Comparison of ENCODE assay signal across 15 cellular contexts in genomic region chr12:14560904-14561574, GRCh38. TPM values are rescaled to one million over a fixed set of nuclear protein-coding genes. Genes with fewer than 3 reads are reported as not detected.
A peak's percentile ranks its signal among the peaks of the same experiment; 100 is the strongest.
DNase-seq lines count a peak whose midpoint lies in the region; ATAC-seq, FAIRE-seq and TF ChIP-seq lines count a peak whose summit lies in the region.
"Had no signal": no experiment of that assay in that cellular context is flagged by ENCODE, and none has a peak within 500 bp of the region (broad histone marks: within the 10 kb centered on the region; RNA-seq: fewer than 3 reads in every experiment).

No MANE protein-coding gene starts in this region.

- TF ChIP-seq RAD21 in liver (IDR thresholded peaks at IDR 0.05) (no peak), HepG2 (CRISPR knock-in tag; IDR thresholded peaks at IDR 0.05) (no peak)

- no peak for FAIRE-seq in HepG2 (lab: Jason Lieb, UNC)

- no peaks in the 10 kb centered on the region for H4K20me1 ChIP-seq in HepG2 (ENCODE audit: insufficient read depth, low read length)

- H3K9me3 ChIP-seq in liver (ENCODE audit: control insufficient read depth in 4 of 4, low read length in 3 of 4), result no peaks in the 10 kb centered on the region
- H3K9me3 ChIP-seq in HepG2 (ENCODE audit: low read length), result no peaks in the 10 kb centered on the region
- H3K9me3 ChIP-seq in mucosa of descending colon, result no peaks in the 10 kb centered on the region
- H3K9me3 ChIP-seq: HAP-1, SJSA1 had no signal

- DNase-seq in HepG2 (ENCODE audit: low spot score) (no peak), mucosa of descending colon (no peak), RWPE1 (ENCODE audit: low spot score) (no peak), GM19238 (ENCODE audit: insufficient read length, low spot score) (no peak), DMS153 (lab: John Stamatoyannopoulos, UW) (no peak)
- DNase-seq: Karpas-422, NCI-H1417, NCI-H2029, NCI-H510A treated with DMSO at 0.1 percent for 48 hours had no signal

- in situ Hi-C loops in HepG2 (cut with HindIII; ENCODE audit: extremely low pct_ligation_motif_present, low pct_unique_long_range_greater_than_20kb), result no loop called here

- BruUV-seq in HepG2 (replicated peaks; lab: Mats Ljungman, UMichigan), result no TSS peak

- ATAC-seq in HepG2 (no peak), mucosa of descending colon (peak; percentile 76), HG03045 (IDR thresholded peaks at IDR 0.05; ENCODE audit: unreplicated experiment) (no peak)

- H3K9me3 Mint-ChIP-seq in dendritic cell treated with granulocyte-macrophage colony-stimulating factor and Interleukin-4, amounts not matched to agents 40 ng/mL and 50 ng/mL, for 4 days, result no peaks in the 10 kb centered on the region

- peak overlapping the region; percentile 90 for H3K27ac Mint-ChIP-seq in dendritic cell treated with granulocyte-macrophage colony-stimulating factor and Interleukin-4, amounts not matched to agents 40 ng/mL and 50 ng/mL, for 4 days

- H3K9ac ChIP-seq in liver (ENCODE audit: low read depth in 1 of 2, low read length in 2 of 2) (no peak overlapping the region), HepG2 (ENCODE audit: insufficient read depth, low read depth, low read length) (no peak overlapping the region)

- peaks cover 4 to 11% (median 7%) of the 10 kb centered on the region in 4 donors for H3K4me1 ChIP-seq in liver (ENCODE audit: control insufficient read depth in 4 of 4, insufficient read depth in 4 of 4, low read length in 3 of 4)
- H3K4me1 ChIP-seq in HepG2 (ENCODE audit: insufficient read depth, low read length), result no peaks in the 10 kb centered on the region
- peaks cover 19% of the 10 kb centered on the region for H3K4me1 ChIP-seq in mucosa of descending colon (ENCODE audit: low read depth)
- H3K4me1 ChIP-seq: HAP-1, SJSA1 had no signal

- H3K36me3 ChIP-seq in liver (ENCODE audit: control insufficient read depth in 4 of 4, insufficient read depth in 3 of 4, low read depth in 1 of 4, low read length in 3 of 4) (no peaks in the 10 kb centered on the region), HepG2 (replicated peaks in 1 of 2; ENCODE audit: control insufficient read depth in 1 of 2, insufficient read depth in 2 of 2, low read length in 2 of 2) (no peaks in the 10 kb centered on the region), mucosa of descending colon (ENCODE audit: low read depth) (no peaks in the 10 kb centered on the region)
- H3K36me3 ChIP-seq: HAP-1, SJSA1 had no signal

- CTCF ChIA-PET in HepG2 (lab: Yijun Ruan, JAX; ENCODE audit: low intra/inter-chr PET ratio, low total read pairs) (no interaction called here), RWPE1 (lab: Yijun Ruan, JAX) (interaction anchor here (0.6 kb wide), 1 partner anchor 18 kb away, joined by 4 read pairs; no protein-coding TSS in a partner anchor)

- H3K27ac ChIP-seq in liver (ENCODE audit: low read depth in 1 of 2, low read length in 2 of 2) (peak overlapping the region in 1 of 2 donors; percentile 32), HepG2 (ENCODE audit: extremely low read length, insufficient read depth, low read length) (no peak overlapping the region), RWPE1 (no peak overlapping the region)
- H3K27ac ChIP-seq: SJSA1 had no signal

- H3K27me3 ChIP-seq in liver (ENCODE audit: control insufficient read depth in 4 of 4, insufficient read depth in 4 of 4, low read length in 3 of 4) (no peaks in the 10 kb centered on the region), HepG2 (ENCODE audit: control insufficient read depth in 1 of 2, insufficient read depth in 2 of 2, low read length in 2 of 2) (no peaks in the 10 kb centered on the region)
- H3K27me3 ChIP-seq: SJSA1 had no signal

- no peak overlapping the region for H3K4me2 ChIP-seq in HepG2 (ENCODE audit: low read depth, low read length)

- intact Hi-C loops in HepG2 (cut with micrococcal nuclease; ENCODE audit: unreplicated experiment) (no loop called here), mucosa of descending colon (cut with DNase I, micrococcal nuclease) (no loop called here)
- intact Hi-C loops in dendritic cell treated with granulocyte-macrophage colony-stimulating factor and Interleukin-4, amounts not matched to agents 40 ng/mL and 50 ng/mL, for 4 days (cut with micrococcal nuclease), result no loop called here

- H3K4me3 Mint-ChIP-seq in dendritic cell treated with granulocyte-macrophage colony-stimulating factor and Interleukin-4, amounts not matched to agents 40 ng/mL and 50 ng/mL, for 4 days, result no peak overlapping the region

- H3K4me1 Mint-ChIP-seq in dendritic cell treated with granulocyte-macrophage colony-stimulating factor and Interleukin-4, amounts not matched to agents 40 ng/mL and 50 ng/mL, for 4 days (ENCODE audit: low read depth), result peaks cover 59% of the 10 kb centered on the region

- TF ChIP-seq POLR2A in HepG2 (IDR thresholded peaks at IDR 0.05; ENCODE audit: insufficient read depth in 1 of 2, low read depth in 2 of 2, low read length in 2 of 2), result no peak

- POLR2A ChIA-PET in HepG2 (lab: Yijun Ruan, JAX), result no interaction called here
- POLR2A ChIA-PET in RWPE1 (lab: Yijun Ruan, JAX; ENCODE audit: low non-redundant PET), result no interaction called here

- H3K27me3 Mint-ChIP-seq in dendritic cell treated with granulocyte-macrophage colony-stimulating factor and Interleukin-4, amounts not matched to agents 40 ng/mL and 50 ng/mL, for 4 days, result no peaks in the 10 kb centered on the region

- H3K79me2 ChIP-seq in HepG2 (ENCODE audit: insufficient read depth, low read length), result no peaks in the 10 kb centered on the region

- H3K4me3 ChIP-seq in liver (ENCODE audit: low read depth in 1 of 3, low read length in 3 of 3) (no peak overlapping the region), HepG2 (replicated peaks in 1 of 3; ENCODE audit: insufficient read depth in 1 of 3, low read depth in 2 of 3, low read length in 3 of 3) (no peak overlapping the region), mucosa of descending colon (no peak overlapping the region)
- H3K4me3 ChIP-seq: HAP-1, SJSA1 had no signal

- H2AFZ ChIP-seq in HepG2 (ENCODE audit: low read length), result no peak overlapping the region

- WGBS in liver, result 46% methylated on average over 6 of the region's 6 CpGs
- 37% methylated on average over 6 of the region's 6 CpGs for WGBS in HepG2 (ENCODE audit: low lambda C conversion rate)

- peaks cover 37% of the 10 kb centered on the region for H3K36me3 Mint-ChIP-seq in dendritic cell treated with granulocyte-macrophage colony-stimulating factor and Interleukin-4, amounts not matched to agents 40 ng/mL and 50 ng/mL, for 4 days (ENCODE audit: low read depth)

- TF ChIP-seq EP300 in HepG2 (IDR thresholded peaks at IDR 0.05; ENCODE audit: low read depth in 2 of 2, low read length in 2 of 2), result no peak
- no peak for TF ChIP-seq EP300 in HepG2 (CRISPR knock-in tag; IDR thresholded peaks at IDR 0.05; ENCODE audit: borderline replicate concordance)

- TF ChIP-seq CTCF in liver (IDR thresholded peaks at IDR 0.05; ENCODE audit: low read depth, low read length, missing input control) (no peak), HepG2 (CRISPR knock-in tag; IDR thresholded peaks at IDR 0.05) (no peak), mucosa of descending colon (IDR thresholded peaks at IDR 0.05) (no peak), RWPE1 (conservative IDR thresholded peaks at IDR 0.05; ENCODE audit: low read depth) (no peak)

TF ChIP-seq in liver, 16 proteins besides CTCF, POLR2A, EP300 and RAD21 (continues in another document):
- TF ChIP-seq HNF4G (IDR thresholded peaks at IDR 0.05), result no peak
- TF ChIP-seq GABPA (IDR thresholded peaks at IDR 0.05 in 1 of 2, conservative IDR thresholded peaks at IDR 0.05 in 1 of 2), result no peak
- TF ChIP-seq RXRA (IDR thresholded peaks at IDR 0.05), result peak in 1 of 2 donors; percentile 53
- TF ChIP-seq FOXA2 (IDR thresholded peaks at IDR 0.05), result peak; percentile 13
- TF ChIP-seq YY1 (IDR thresholded peaks at IDR 0.05), result peak; percentile 45

TF ChIP-seq in HepG2, 621 proteins besides CTCF, POLR2A, EP300 and RAD21 (continues in another document):
- TF ChIP-seq ZNF367 (CRISPR knock-in tag; IDR thresholded peaks at IDR 0.05; ENCODE audit: borderline replicate concordance) (no peak), MED13 (CRISPR knock-in tag; IDR thresholded peaks at IDR 0.05) (no peak), ZNF441 (CRISPR knock-in tag; IDR thresholded peaks at IDR 0.05; ENCODE audit: borderline replicate concordance) (no peak)

RNA-seq across cellular contexts. Expression of gene PLBD1, which starts 6.6 kb away (rescaled TPM):
- 1 to 10 TPM; 3.8 to 7.5 TPM for total RNA-seq in liver
- 1 to 10 TPM; 1.4 to 4.5 TPM for polyA plus RNA-seq in liver
- total RNA-seq in HepG2 (2016; rRNA removed; fragmentation: Illumina TruSeq; extraction: Trizol), result not detected in 2 replicates
- not detected in 2 replicates for total RNA-seq in HepG2 (2016; cell fraction: cytosol; rRNA removed; fragmentation: Illumina TruSeq; extraction: Trizol; ENCODE audit: low read depth)
- not detected in 2 replicates for total RNA-seq in HepG2 (2016; cell fraction: insoluble cytoplasmic fraction; rRNA removed; fragmentation: Illumina TruSeq; extraction: Trizol)
- not detected in 2 replicates for total RNA-seq in HepG2 (2016; cell fraction: membrane; rRNA removed; fragmentation: Illumina TruSeq; extraction: Trizol)
- total RNA-seq in HepG2 (2016; cell fraction: nucleus; rRNA removed; fragmentation: Illumina TruSeq; extraction: Trizol), result not detected in 2 replicates
- polyA plus RNA-seq in HepG2 (2011; rRNA removed), result not detected in 2 replicates
- not detected in 2 replicates for polyA plus RNA-seq in HepG2 (2011; cell fraction: cytosol; rRNA removed)
- polyA plus RNA-seq in HepG2 (2011; cell fraction: nucleus; rRNA removed), result not detected in 2 replicates
- not detected in 2 replicates for polyA plus RNA-seq in HepG2 (2012)
- polyA plus RNA-seq in HepG2 (2016; cell fraction: cytosol; fragmentation: Illumina TruSeq; extraction: Trizol; ENCODE audit: low read depth), result not detected in 2 replicates
- not detected in 2 replicates for polyA plus RNA-seq in HepG2 (2016; cell fraction: insoluble cytoplasmic fraction; fragmentation: Illumina TruSeq; extraction: Trizol; ENCODE audit: low read depth)
- not detected in 2 replicates for polyA plus RNA-seq in HepG2 (2016; cell fraction: membrane; fragmentation: Illumina TruSeq; extraction: Trizol; ENCODE audit: low read depth)
- not detected in 2 replicates for polyA plus RNA-seq in HepG2 (2016; cell fraction: nucleus; fragmentation: Illumina TruSeq; extraction: Trizol; ENCODE audit: insufficient read depth, low read depth)
- polyA minus RNA-seq in HepG2 (2011; rRNA and poly(A)+ RNA removed; ENCODE audit: low replicate concordance), result not detected in 2 replicates
- polyA minus RNA-seq in HepG2 (2011; cell fraction: cytosol; rRNA and poly(A)+ RNA removed), result not detected in 2 replicates
- polyA minus RNA-seq in HepG2 (2011; cell fraction: nucleus; rRNA and poly(A)+ RNA removed), result not detected in 2 replicates
- total RNA-seq in mucosa of descending colon, result 10 to 100 TPM; 22.6 to 82.4 (median 63.7) TPM
- total RNA-seq: A673, SJSA1 had no signal
